In genomic region chr13:39273953-39274352, GRCh38 we compare ENCODE assay signal across 9 cellular contexts.
DNase-seq lines count a peak whose midpoint lies in the region; TF ChIP-seq lines count a peak whose summit lies in the region.
"Had no signal": no experiment of that assay in that cellular context is flagged by ENCODE, and none has a peak within 500 bp of the region (broad histone marks: within the 10 kb centered on the region; RNA-seq: fewer than 3 reads in every experiment).

No MANE protein-coding gene starts in this region.

- peaks cover 4% of the 10 kb centered on the region for H3K9me3 Mint-ChIP-seq in neural progenitor cell
- H3K9me3 Mint-ChIP-seq: stimulated activated naive CD8-positive, alpha-beta T cell treated with anti-CD3 and anti-CD28 coated beads, Interleukin-15, amount 100 ng/mL, for 72 hours had no signal

- H3K4me2 ChIP-seq in neural progenitor cell, result no peak overlapping the region

- H4K20me1 ChIP-seq in neural progenitor cell (ENCODE audit: low read depth), result no peaks in the 10 kb centered on the region

- no peak overlapping the region for H3K27ac ChIP-seq in neural progenitor cell
- H3K27ac ChIP-seq: ovary had no signal

- H3K4me3 Mint-ChIP-seq in neural progenitor cell, result no peak overlapping the region
- H3K4me3 Mint-ChIP-seq: stimulated activated naive CD8-positive, alpha-beta T cell treated with anti-CD3 and anti-CD28 coated beads, Interleukin-15, amount 100 ng/mL, for 72 hours had no signal

- no peaks in the 10 kb centered on the region for H3F3A ChIP-seq in neural progenitor cell (ENCODE audit: low read depth)

- H3K9me3 ChIP-seq in neural progenitor cell (ENCODE audit: low read depth), result no peaks in the 10 kb centered on the region
- H3K9me3 ChIP-seq: ovary had no signal

- no peaks in the 10 kb centered on the region for H3K36me3 ChIP-seq in neural progenitor cell
- H3K36me3 ChIP-seq: ovary had no signal

- TF ChIP-seq CTCF in GM12872 (IDR thresholded peaks at IDR 0.05; ENCODE audit: insufficient read depth, low read depth, low read length) (peak; percentile 21; the same call in 2 of the 3 replicates), neural progenitor cell (IDR thresholded peaks at IDR 0.05) (peak; percentile 39)

- H3K27ac Mint-ChIP-seq in neural progenitor cell, result no peak overlapping the region
- H3K27ac Mint-ChIP-seq: stimulated activated naive CD8-positive, alpha-beta T cell treated with anti-CD3 and anti-CD28 coated beads, Interleukin-15, amount 100 ng/mL, for 72 hours had no signal

- H3K36me3 Mint-ChIP-seq in neural progenitor cell, result no peaks in the 10 kb centered on the region

- H3K4me1 Mint-ChIP-seq in neural progenitor cell, result peaks cover 7% of the 10 kb centered on the region
- H3K4me1 Mint-ChIP-seq: stimulated activated naive CD8-positive, alpha-beta T cell treated with anti-CD3 and anti-CD28 coated beads, Interleukin-15, amount 100 ng/mL, for 72 hours had no signal

- peak overlapping the region; percentile 48 for H2AFZ ChIP-seq in neural progenitor cell (replicated peaks)

- no peak overlapping the region for H3K4me3 ChIP-seq in neural progenitor cell
- H3K4me3 ChIP-seq: ovary had no signal

- H3K27me3 Mint-ChIP-seq in neural progenitor cell (ENCODE audit: insufficient read depth, low read depth), result no peaks in the 10 kb centered on the region

- H3K4me1 ChIP-seq in neural progenitor cell, result no peaks in the 10 kb centered on the region

- DNase-seq in NAMALWA (ENCODE audit: low spot score) (peak; percentile 7), cerebellum (ENCODE audit: low spot score) (peak; percentile 29), neural progenitor cell (ENCODE audit: low spot score) (peak; percentile 28), NCI-H1930 (lab: John Stamatoyannopoulos, UW) (no peak), ureter (ENCODE audit: low spot score) (no peak)
- no peak for DNase-seq in activated naive CD4-positive, alpha-beta T cell treated with anti-CD3 and anti-CD28 coated beads, Interleukin-2, amount 50 U/mL, for 16 hours
- DNase-seq: stimulated activated naive CD8-positive, alpha-beta T cell treated with anti-CD3 and anti-CD28 coated beads, Interleukin-15, amount 100 ng/mL, for 72 hours had no signal

- no peaks in the 10 kb centered on the region for H3K27me3 ChIP-seq in neural progenitor cell
- H3K27me3 ChIP-seq: ovary had no signal

- no peak overlapping the region for H3K9ac ChIP-seq in neural progenitor cell

- H3K79me2 ChIP-seq in neural progenitor cell (ENCODE audit: low read depth), result no peaks in the 10 kb centered on the region

Comparison
In these comparisons a context has a peak if more than half of its experiments do, and no peak if none do; other contexts are left out.
1. DNase-seq: peak in NAMALWA (single experiment), cerebellum (single experiment) and neural progenitor cell (single experiment); none in NCI-H1930 (0 of 2), activated naive CD4-positive, alpha-beta T cell treated with anti-CD3 and anti-CD28 coated beads, Interleukin-2, amount 50 U/mL, for 16 hours (single experiment) and ureter (single experiment).